16 cellular contexts compared by ENCODE assay signal in genomic region chr13:78827471-78827870, GRCh38.
"Had no signal": no experiment of that assay in that cellular context is flagged by ENCODE, and none has a peak within 500 bp of the region (broad histone marks: within the 10 kb centered on the region; RNA-seq: fewer than 3 reads in every experiment).

No MANE protein-coding gene starts in this region.

- ATAC-seq: left colon, right cardiac atrium, T-helper 17 cell had no signal

- H3K4me1 ChIP-seq: esophagus squamous epithelium, stomach had no signal

- H3K9me3 ChIP-seq: esophagus squamous epithelium, stomach had no signal

- H3K27ac ChIP-seq: esophagus squamous epithelium, stomach had no signal

- DNase-seq: activated CD4-positive, alpha-beta T cell treated with anti-CD3 and anti-CD28 coated beads, Interleukin-2, amount 50 U/mL, for 4 hours; activated CD4-positive, CD25-positive, alpha-beta regulatory T cell treated with anti-CD3 and anti-CD28 coated beads, Interleukin-2, amount 50 U/mL, for 72 hours; activated T-cell treated with anti-CD3 and anti-CD28 coated beads, Interleukin-2, amount 50 U/mL, for 1 hour; cerebellar nuclear complex; esophagus squamous epithelium; foreskin fibroblast; left colon; naive B cell; right cardiac atrium; small intestine; stomach; T-helper 17 cell had no signal

- H3K9me3 Mint-ChIP-seq: activated naive CD4-positive, alpha-beta T cell treated with anti-CD3 and anti-CD28 coated beads, Interleukin-2, amount 50 U/mL, for 24 hours had no signal

- H3K36me3 Mint-ChIP-seq: activated naive CD4-positive, alpha-beta T cell treated with anti-CD3 and anti-CD28 coated beads, Interleukin-2, amount 50 U/mL, for 24 hours; brain; naive B cell had no signal

- H3K4me1 Mint-ChIP-seq: activated naive CD4-positive, alpha-beta T cell treated with anti-CD3 and anti-CD28 coated beads, Interleukin-2, amount 50 U/mL, for 24 hours; naive B cell; T-helper 17 cell had no signal

- H3K4me3 ChIP-seq: esophagus squamous epithelium, lung, stomach had no signal

- H3K27ac Mint-ChIP-seq: activated naive CD4-positive, alpha-beta T cell treated with anti-CD3 and anti-CD28 coated beads, Interleukin-2, amount 50 U/mL, for 24 hours; naive B cell; progenitor cell of endocrine pancreas; T-helper 17 cell had no signal

- H3K4me3 Mint-ChIP-seq: activated naive CD4-positive, alpha-beta T cell treated with anti-CD3 and anti-CD28 coated beads, Interleukin-2, amount 50 U/mL, for 24 hours; brain; naive B cell; T-helper 17 cell had no signal

- H3K36me3 ChIP-seq: esophagus squamous epithelium, stomach had no signal

- H3K27me3 ChIP-seq: esophagus squamous epithelium, stomach had no signal
